ENCODE assay signal across 8 cellular contexts in genomic region chr7:29685651-29686271, GRCh38.
DNase-seq lines count a peak whose midpoint lies in the region; ATAC-seq and TF ChIP-seq lines count a peak whose summit lies in the region.
"Not testable (repeated sequence)": the region's sequence is repeated elsewhere in the genome, so short reads cannot be mapped to it uniquely, and the experiment has no call there.

No MANE protein-coding gene starts in this region.

- TF ChIP-seq CTCF in CD4-positive, alpha-beta T cell (IDR thresholded peaks at IDR 0.05); colonic mucosa (IDR thresholded peaks at IDR 0.05); neural cell (IDR thresholded peaks at IDR 0.05; ENCODE audit: poor library complexity, severe bottlenecking): not testable (repeated sequence)

- not testable (repeated sequence) for H3K36me3 ChIP-seq in colonic mucosa; neural cell (ENCODE audit: insufficient read depth, low read length)

- peak; percentile 5 for ATAC-seq in CD4-positive, alpha-beta T cell (ENCODE audit: poor library complexity)
- peak; percentile 5 for ATAC-seq in HG02759 (IDR thresholded peaks at IDR 0.05; ENCODE audit: unreplicated experiment)

- not testable (repeated sequence) for H3K9me2 ChIP-seq in neural cell (ENCODE audit: insufficient read depth, low read length)

- H3K4me1 ChIP-seq in colonic mucosa, result not testable (repeated sequence)

- TF ChIP-seq RAD21 in neural cell (conservative IDR thresholded peaks at IDR 0.05), result not testable (repeated sequence)

- not testable (repeated sequence) for H3K4me1 Mint-ChIP-seq in CD4-positive, alpha-beta T cell (ENCODE audit: low read depth); activated CD4-positive, alpha-beta T cell treated with anti-CD3 and anti-CD28 coated beads, Interleukin-2, amount 10 ng/mL, durations not matched to agents 7 days and 5 days

- peaks cover 18% of the 10 kb centered on the region for H3K27me3 Mint-ChIP-seq in CD4-positive, alpha-beta T cell
- H3K27me3 Mint-ChIP-seq in activated CD4-positive, alpha-beta T cell treated with anti-CD3 and anti-CD28 coated beads, Interleukin-2, amount 10 ng/mL, durations not matched to agents 7 days and 5 days, result peaks cover 27% of the 10 kb centered on the region

- H3K27ac ChIP-seq in CD4-positive, alpha-beta T cell (ENCODE audit: low read depth, low read length), result not testable (repeated sequence)
- H3K27ac ChIP-seq in colonic mucosa (peak overlapping the region; percentile 93), neural cell (ENCODE audit: low read length) (peak overlapping the region; percentile 51), temporal lobe (ENCODE audit: low read depth, low read length) (peak overlapping the region; percentile 61)

- POLR2A ChIA-PET in CD4-positive, alpha-beta T cell (lab: Charles Lee); activated CD4-positive, alpha-beta T cell treated with anti-CD3 and anti-CD28 coated beads, Interleukin-2, amount 10 ng/mL, durations not matched to agents 7 days and 5 days (lab: Charles Lee): not testable (repeated sequence)

- not testable (repeated sequence) for H3K79me2 ChIP-seq in neural cell (replicated peaks; ENCODE audit: insufficient read depth, low read length)

- H3K27me3 ChIP-seq in CD4-positive, alpha-beta T cell (ENCODE audit: control insufficient read depth, insufficient read depth, low read length); colonic mucosa; neural cell (ENCODE audit: insufficient read depth, low read depth, low read length): not testable (repeated sequence)

- H3K4me2 ChIP-seq in neural cell (ENCODE audit: low read length), result not testable (repeated sequence)

- peak overlapping the region; percentile 77 for H3K4me3 ChIP-seq in colonic mucosa
- H3K4me3 ChIP-seq in iPS-11a (ENCODE audit: low read depth, low read length), result peak overlapping the region; percentile 57
- peak overlapping the region; percentile 73 for H3K4me3 ChIP-seq in neural cell (ENCODE audit: low read length)

- not testable (repeated sequence) for H3K9me3 Mint-ChIP-seq in CD4-positive, alpha-beta T cell; activated CD4-positive, alpha-beta T cell treated with anti-CD3 and anti-CD28 coated beads, Interleukin-2, amount 10 ng/mL, durations not matched to agents 7 days and 5 days

- intact Hi-C loops in CD4-positive, alpha-beta T cell (cut with DNase I, micrococcal nuclease); colonic mucosa (cut with DNase I): not testable (repeated sequence)

- H3K36me3 Mint-ChIP-seq in CD4-positive, alpha-beta T cell (ENCODE audit: low read depth); activated CD4-positive, alpha-beta T cell treated with anti-CD3 and anti-CD28 coated beads, Interleukin-2, amount 10 ng/mL, durations not matched to agents 7 days and 5 days (ENCODE audit: low read depth): not testable (repeated sequence)

- H3K9ac ChIP-seq in colonic mucosa (ENCODE audit: low read depth in 2 of 2, low read length in 2 of 2) (peak overlapping the region in 1 of 2 donors; percentile 84), neural cell (ENCODE audit: low read length) (peak overlapping the region; percentile 70)

- not testable (repeated sequence) for TF ChIP-seq EP300 in neural cell (conservative IDR thresholded peaks at IDR 0.05; ENCODE audit: poor library complexity, severe bottlenecking)

- CTCF ChIA-PET in CD4-positive, alpha-beta T cell (lab: Charles Lee), result not testable (repeated sequence)
- CTCF ChIA-PET in activated CD4-positive, alpha-beta T cell treated with anti-CD3 and anti-CD28 coated beads, Interleukin-2, amount 10 ng/mL, durations not matched to agents 7 days and 5 days (lab: Charles Lee), result interaction anchor here (0.6 kb wide), 1 partner anchor 378 kb away, joined by 3 read pairs; no protein-coding TSS in a partner anchor

- peak overlapping the region; percentile 86 for H3K4me3 Mint-ChIP-seq in CD4-positive, alpha-beta T cell
- H3K4me3 Mint-ChIP-seq in activated CD4-positive, alpha-beta T cell treated with anti-CD3 and anti-CD28 coated beads, Interleukin-2, amount 10 ng/mL, durations not matched to agents 7 days and 5 days, result peak overlapping the region; percentile 56

- DNase-seq in CD4-positive, alpha-beta T cell; activated CD4-positive, alpha-beta T cell treated with anti-CD3 and anti-CD28 coated beads, Interleukin-2, amount 10 ng/mL, durations not matched to agents 7 days and 5 days; colonic mucosa: not testable (repeated sequence)
- DNase-seq in NCI-H748 treated with DMSO at 0.1 percent for 48 hours (lab: John Stamatoyannopoulos, UW), result peak; percentile 9

- H3K9me3 ChIP-seq in CD4-positive, alpha-beta T cell (ENCODE audit: control insufficient read depth, low read length); colonic mucosa; neural cell (ENCODE audit: low read length): not testable (repeated sequence)

- not testable (repeated sequence) for H3F3A ChIP-seq in neural cell (ENCODE audit: insufficient read depth, low read length, poor library complexity, severe bottlenecking)

- not testable (repeated sequence) for H3K27ac Mint-ChIP-seq in CD4-positive, alpha-beta T cell; activated CD4-positive, alpha-beta T cell treated with anti-CD3 and anti-CD28 coated beads, Interleukin-2, amount 10 ng/mL, durations not matched to agents 7 days and 5 days

- not testable (repeated sequence) for H2AFZ ChIP-seq in neural cell (ENCODE audit: low read depth, low read length)

- not testable (repeated sequence) for H4K20me1 ChIP-seq in neural cell (ENCODE audit: insufficient read depth)
